In genomic region chr6:168877821-168878282, GRCh38 we compare ENCODE assay signal across 10 cellular contexts.
DNase-seq lines count a peak whose midpoint lies in the region; ATAC-seq and TF ChIP-seq lines count a peak whose summit lies in the region.
"Had no signal": no experiment of that assay in that cellular context is flagged by ENCODE, and none has a peak within 500 bp of the region (broad histone marks: within the 10 kb centered on the region; RNA-seq: fewer than 3 reads in every experiment).

No MANE protein-coding gene starts in this region.

- H3K9me3 ChIP-seq in thoracic aorta: no peaks in the 10 kb centered on the region

- TF ChIP-seq CTCF in foreskin fibroblast (IDR thresholded peaks at IDR 0.05; ENCODE audit: low read depth, low read length) (no peak), thoracic aorta (IDR thresholded peaks at IDR 0.05) (no peak)

- no peak overlapping the region for H3K4me3 ChIP-seq in foreskin fibroblast (ENCODE audit: low read depth in 1 of 2, low read length in 2 of 2)
- H3K4me3 ChIP-seq in thoracic aorta: peak overlapping the region; percentile 46

- no peak overlapping the region for H3K27ac ChIP-seq in thoracic aorta

- H3K27me3 ChIP-seq in thoracic aorta (replicated peaks; ENCODE audit: insufficient read depth): no peaks in the 10 kb centered on the region

- H3K36me3 ChIP-seq in thoracic aorta: no peaks in the 10 kb centered on the region

- peaks cover 0 to 9% of the 10 kb centered on the region in 2 donors for H3K4me1 ChIP-seq in thoracic aorta (ENCODE audit: control insufficient read depth in 1 of 2, low read depth in 2 of 2)

- ATAC-seq in thoracic aorta (ENCODE audit: insufficient number of reproducible peaks, low FRiP score, low read depth): no peak

- peak; percentile 48 for DNase-seq in NCI-H2171 treated with DMSO at 0.1 percent for 48 hours (lab: John Stamatoyannopoulos, UW)
- DNase-seq in NCI-H2171 (lab: John Stamatoyannopoulos, UW): no peak
- DNase-seq in NCI-H510A treated with DMSO at 0.1 percent for 48 hours (lab: John Stamatoyannopoulos, UW): peak; percentile 80
- DNase-seq in foreskin fibroblast: peak; percentile 7 to 25
- no peak for DNase-seq in thoracic aorta (ENCODE audit: low spot score)
- no peak for DNase-seq in kidney glomerular epithelial cell (lab: John Stamatoyannopoulos, UW)
- no peak for DNase-seq in activated CD4-positive, alpha-beta T cell treated with anti-CD3 and anti-CD28 coated beads for 1 hour
- no peak for DNase-seq in inferior parietal cortex (ENCODE audit: extremely low spot score)
- DNase-seq: NCI-H1694 treated with DMSO at 0.1 percent for 48 hours; stimulated activated CD4-positive, alpha-beta T cell treated with anti-CD3 and anti-CD28 coated beads, Interleukin-2, amount 100 ng/mL, for 24 hours had no signal

Comparison
In these comparisons a context has a peak if more than half of its experiments do, and no peak if none do; other contexts are left out.
1. DNase-seq: peak in NCI-H2171 treated with DMSO at 0.1 percent for 48 hours (single experiment), NCI-H510A treated with DMSO at 0.1 percent for 48 hours (single experiment) and foreskin fibroblast (2 of 2); none in NCI-H2171 (single experiment), thoracic aorta (single experiment), kidney glomerular epithelial cell (single experiment), activated CD4-positive, alpha-beta T cell treated with anti-CD3 and anti-CD28 coated beads for 1 hour (single experiment) and inferior parietal cortex (single experiment).